In genomic region chr11:17206448-17206847, GRCh38 we compare ENCODE assay signal across 8 cellular contexts. TPM values are rescaled to one million over a fixed set of nuclear protein-coding genes. Genes with fewer than 3 reads are reported as not detected.
DNase-seq lines count a peak whose midpoint lies in the region; ATAC-seq, FAIRE-seq and TF ChIP-seq lines count a peak whose summit lies in the region.

No MANE protein-coding gene starts in this region.

- peak overlapping the region; percentile 96 for H3K4me3 ChIP-seq in A549
- peak overlapping the region; percentile 81 for H3K4me3 ChIP-seq in HUES48 (ENCODE audit: low read depth, low read length)
- H3K4me3 ChIP-seq in mammary epithelial cell (replicated peaks in 1 of 3; ENCODE audit: insufficient read depth in 1 of 3, low read depth in 2 of 3, low read length in 3 of 3): peak overlapping the region; percentile 62 to 90 (median 88)
- H3K4me3 ChIP-seq in mucosa of rectum (ENCODE audit: low read length in 2 of 2): peak overlapping the region; percentile 88 to 92

- BruUV-seq in mammary epithelial cell (replicated peaks; lab: Mats Ljungman, UMichigan): TSS peak; percentile 44

- H3K4me2 ChIP-seq in A549 (peak overlapping the region; percentile 90), mammary epithelial cell (ENCODE audit: insufficient read depth, low read depth, low read length) (peak overlapping the region; percentile 74)

- no peaks in the 10 kb centered on the region for H3K9me3 ChIP-seq in A549
- H3K9me3 ChIP-seq in HUES48 (ENCODE audit: control insufficient read depth, insufficient read depth, low read length): no peaks in the 10 kb centered on the region
- no peaks in the 10 kb centered on the region for H3K9me3 ChIP-seq in mammary epithelial cell (replicated peaks; ENCODE audit: insufficient read depth, low read length)
- no peaks in the 10 kb centered on the region for H3K9me3 ChIP-seq in mucosa of rectum (ENCODE audit: control insufficient read depth in 2 of 2, low read length in 2 of 2)

- H3K4me1 ChIP-seq in A549: peaks cover 23% of the 10 kb centered on the region
- peaks cover 8% of the 10 kb centered on the region; the same call in 1 of the 2 replicates for H3K4me1 ChIP-seq in HUES48 (ENCODE audit: control insufficient read depth, insufficient read depth, low read length)
- H3K4me1 ChIP-seq in mammary epithelial cell (ENCODE audit: insufficient read depth, low read length): peaks cover 14% of the 10 kb centered on the region
- peaks cover 14% of the 10 kb centered on the region in 2 donors for H3K4me1 ChIP-seq in mucosa of rectum (ENCODE audit: control insufficient read depth in 2 of 2, insufficient read depth in 2 of 2, low read length in 2 of 2)

- H2AFZ ChIP-seq in mammary epithelial cell (ENCODE audit: low read depth, low read length): no peak overlapping the region

- intact Hi-C loops in mammary epithelial cell (cut with micrococcal nuclease): loop anchor here (5.0 to 10.0 kb wide), 2 partner anchors 129 to 262 kb away; partner anchors contain the start of gene RPS13

- no peak for ATAC-seq in A549
- no peak for ATAC-seq in HG03196 (IDR thresholded peaks at IDR 0.05; ENCODE audit: unreplicated experiment)
- ATAC-seq in HG03045 (IDR thresholded peaks at IDR 0.05; ENCODE audit: unreplicated experiment): no peak

- H3K27ac ChIP-seq in A549 (peak overlapping the region in 1 of 2 experiments; percentile 88; a peak in 2 of 6 replicates), HUES48 (ENCODE audit: low read depth, low read length) (no peak overlapping the region), mammary epithelial cell (ENCODE audit: insufficient read depth, low read depth, low read length) (peak overlapping the region; percentile 95), mucosa of rectum (ENCODE audit: low read depth in 2 of 2, low read length in 2 of 2) (no peak overlapping the region)

- no peak for DNase-seq in A549 (ENCODE audit: low read depth in 1 of 2, low spot score in 1 of 2)
- DNase-seq in mammary epithelial cell: peak; percentile 3
- no peak for DNase-seq in LoVo (ENCODE audit: low spot score)
- DNase-seq in GM10248 (ENCODE audit: extremely low spot score): no peak

- TF ChIP-seq POLR2A in A549 (IDR thresholded peaks at IDR 0.05; ENCODE audit: low read length): no peak

- H3K9ac ChIP-seq in HUES48 (ENCODE audit: low read depth, low read length) (no peak overlapping the region), mammary epithelial cell (ENCODE audit: insufficient read depth, low read length) (peak overlapping the region; percentile 100), mucosa of rectum (ENCODE audit: low read depth in 1 of 2, low read length in 2 of 2) (no peak overlapping the region)

- TF ChIP-seq CTCF in A549 (IDR thresholded peaks at IDR 0.05) (no peak), mammary epithelial cell (conservative IDR thresholded peaks at IDR 0.05 in 1 of 2, IDR thresholded peaks at IDR 0.05 in 1 of 2; ENCODE audit: extremely low read depth in 1 of 2, insufficient read depth in 1 of 2, low read depth in 1 of 2, low read length in 2 of 2) (no peak), GM10248 (IDR thresholded peaks at IDR 0.05; ENCODE audit: control extremely low read depth, extremely low read depth, low read depth, missing control alignments) (no peak)

- no peaks in the 10 kb centered on the region for H3K27me3 ChIP-seq in HUES48 (ENCODE audit: control insufficient read depth, insufficient read depth, low read length)
- no peaks in the 10 kb centered on the region for H3K27me3 ChIP-seq in mammary epithelial cell (ENCODE audit: insufficient read depth, low read length)
- H3K27me3 ChIP-seq in mucosa of rectum (ENCODE audit: control insufficient read depth in 2 of 2, insufficient read depth in 2 of 2, low read length in 2 of 2): no peaks in the 10 kb centered on the region

- POLR2A ChIA-PET in A549 (lab: Yijun Ruan, JAX) (interaction anchor here (1.2 kb wide), 1 partner anchor 129 kb away, joined by 6 read pairs; the partner anchor contains the start of gene RPS13), GM10248 (lab: Yijun Ruan, JAX) (no interaction called here)

- no peak for FAIRE-seq in A549 (lab: Jason Lieb, UNC)

- in situ Hi-C loops in mammary epithelial cell (cut with MboI; ENCODE audit: low sequenced_read_pairs in 2 of 2): no loop called here

- dilution Hi-C loops in mammary epithelial cell (cut with HindIII; ENCODE audit: low sequenced_read_pairs): no loop called here

- CTCF ChIA-PET in A549 (lab: Yijun Ruan, JAX) (no interaction called here), mammary epithelial cell (lab: Charles Lee; ENCODE audit: low non-redundant PET) (no interaction called here), GM10248 (lab: Yijun Ruan, JAX) (interaction anchor here (0.7 to 2.0 kb wide), 4 partner anchors 17 to 421 kb away, joined by 3 to 9 read pairs (median 4); no protein-coding TSS in a partner anchor)

- no peak for TF ChIP-seq RAD21 in A549 (conservative IDR thresholded peaks at IDR 0.05 in 1 of 2, IDR thresholded peaks at IDR 0.05 in 1 of 2)

- no peak for TF ChIP-seq EP300 in A549 (IDR thresholded peaks at IDR 0.05)

- no peaks in the 10 kb centered on the region for H4K20me1 ChIP-seq in mammary epithelial cell (ENCODE audit: insufficient read depth, low read length)

- WGBS in A549 (ENCODE audit: missing lambda C conversion rate): 67% methylated on average over 3 of the region's 3 CpGs
- 72% methylated on average over 3 of the region's 3 CpGs for WGBS in mammary epithelial cell (ENCODE audit: low coverage, missing lambda C conversion rate)

- H3K36me3 ChIP-seq in HUES48 (ENCODE audit: control insufficient read depth, insufficient read depth, low read length) (peaks cover 23% of the 10 kb centered on the region), mammary epithelial cell (ENCODE audit: insufficient read depth, low read length) (peaks cover 1% of the 10 kb centered on the region), mucosa of rectum (ENCODE audit: control insufficient read depth in 2 of 2, insufficient read depth in 2 of 2, low read length in 2 of 2) (peaks cover 0 to 5% of the 10 kb centered on the region in 2 donors)

- H3K79me2 ChIP-seq in mammary epithelial cell (ENCODE audit: insufficient read depth, low read length): peaks cover 62% of the 10 kb centered on the region

TF ChIP-seq in A549, 52 proteins besides CTCF, POLR2A, EP300 and RAD21 (continues in another document):
- TF ChIP-seq EHF (CRISPR knock-in tag; IDR thresholded peaks at IDR 0.05) (no peak), MAFK (IDR thresholded peaks at IDR 0.05; ENCODE audit: partially characterized antibody) (no peak), HDAC2 (IDR thresholded peaks at IDR 0.05) (no peak), REST (IDR thresholded peaks at IDR 0.05) (no peak), CBX2 (IDR thresholded peaks at IDR 0.05; ENCODE audit: borderline replicate concordance, low read depth) (no peak), ZSCAN20 (CRISPR knock-in tag; IDR thresholded peaks at IDR 0.05) (no peak), ZNF302 (CRISPR knock-in tag; IDR thresholded peaks at IDR 0.05) (no peak), MAX (IDR thresholded peaks at IDR 0.05) (no peak), HES2 (IDR thresholded peaks at IDR 0.05) (no peak), RARB (CRISPR knock-in tag; IDR thresholded peaks at IDR 0.05) (no peak), E2F6 (IDR thresholded peaks at IDR 0.05; ENCODE audit: borderline replicate concordance, low read depth) (no peak), SREBF2 (IDR thresholded peaks at IDR 0.05) (no peak)

RNA-seq across cellular contexts. Expression of gene PIK3C2A, which starts 1.3 kb away (rescaled TPM):
- polyA plus RNA-seq in A549 (2011; rRNA removed) (35.9 and 51.0 TPM in 2 replicates), A549 (2017; fragmentation: RNase III; extraction: RNeasy Plus Mini Kit Qiagen cat#74134 plus additional on column Dnase treatment) (28.3 to 31.7 TPM (median 30.7 TPM) in 3 replicates), mammary epithelial cell (20.1 TPM)
- polyA plus RNA-seq in A549 (2012; cell fraction: cytosol; rRNA removed): 5.8 and 6.0 TPM in 2 replicates
- polyA plus RNA-seq in A549 (2012; cell fraction: nucleus; rRNA removed): 3.6 and 6.0 TPM in 2 replicates
- 17.4 and 20.0 TPM in 2 replicates for polyA minus RNA-seq in A549 (2011; rRNA and poly(A)+ RNA removed)
- total RNA-seq in mammary epithelial cell: 10 to 100 TPM; 57.7 to 59.3 TPM
- polyA minus RNA-seq in mammary epithelial cell: 31.6 TPM
